8 cellular contexts compared by ENCODE assay signal in the genomic region with DNA sequence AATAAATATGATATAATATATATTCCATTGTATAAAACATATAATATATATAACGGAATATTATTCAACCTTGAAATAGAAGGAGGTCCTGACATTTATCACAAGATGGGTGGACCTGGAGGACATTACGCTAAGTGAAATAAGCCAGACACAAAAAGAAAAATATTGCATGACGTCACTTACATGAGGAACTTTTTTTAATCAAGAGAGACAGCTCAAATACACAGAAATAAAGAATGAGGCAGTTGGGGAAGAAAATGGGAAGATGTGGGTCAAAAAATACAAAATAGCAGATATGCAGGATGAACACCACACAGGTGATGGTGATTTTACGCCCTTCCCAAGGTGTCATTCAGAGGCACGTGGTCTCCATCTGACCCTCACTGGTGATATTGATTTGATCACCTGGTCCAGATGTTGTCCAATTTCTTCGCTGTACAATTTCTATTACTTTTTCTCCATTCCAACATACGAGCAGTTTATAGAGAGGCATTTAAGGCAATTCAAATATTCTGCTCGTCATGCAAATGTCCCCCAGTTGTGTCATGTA. TPM values are rescaled to one million over a fixed set of nuclear protein-coding genes. Genes with fewer than 3 reads are reported as not detected.
DNase-seq lines count a peak whose midpoint lies in the region; ATAC-seq and TF ChIP-seq lines count a peak whose summit lies in the region.

No MANE protein-coding gene starts in this region.

- intact Hi-C loops in breast epithelium (cut with DNase I; ENCODE audit: low total_unique reads) = no loop called here

- no peak for TF ChIP-seq CTCF in breast epithelium (IDR thresholded peaks at IDR 0.05)

- H3K9me3 Mint-ChIP-seq in memory B cell = peaks cover 6% of the 10 kb centered on the region

- peaks cover 0 to 8% of the 10 kb centered on the region in 2 donors for H3K4me1 ChIP-seq in breast epithelium

- peaks cover 7% of the 10 kb centered on the region in 2 donors for H3K9me3 ChIP-seq in breast epithelium

- no peaks in the 10 kb centered on the region for H3K36me3 ChIP-seq in breast epithelium

- peak overlapping the region; percentile 92 to 93 for H3K27ac ChIP-seq in breast epithelium

- TF ChIP-seq POLR2A in breast epithelium (IDR thresholded peaks at IDR 0.05) = no peak

- peak; percentile 19 for DNase-seq in NCI-H748 (lab: John Stamatoyannopoulos, UW; ENCODE audit: unreplicated experiment)
- DNase-seq in NCI-H748 treated with DMSO at 0.1 percent for 48 hours (lab: John Stamatoyannopoulos, UW) = no peak
- DNase-seq in Jurkat, Clone E6-1 (ENCODE audit: low read depth, low spot score) = no peak
- DNase-seq in breast epithelium (ENCODE audit: low spot score in 2 of 2) = no peak
- no peak for DNase-seq in memory B cell (ENCODE audit: low spot score in 2 of 2)
- DNase-seq in stimulated activated naive CD4-positive, alpha-beta T cell treated with Interleukin-2 at 50 U/mL for 16 hours (lab: John Stamatoyannopoulos, UW) = no peak

- no peaks in the 10 kb centered on the region for H3K27me3 Mint-ChIP-seq in memory B cell

- H3K36me3 Mint-ChIP-seq in memory B cell = peaks cover 18% of the 10 kb centered on the region

- H3K4me3 ChIP-seq in Jurkat, Clone E6-1 (ENCODE audit: low read length) = peak overlapping the region; percentile 99
- H3K4me3 ChIP-seq in breast epithelium = peak overlapping the region; percentile 76 to 93 (median 79)

- peak; percentile 1 for ATAC-seq in memory B cell (ENCODE audit: low read depth)
- ATAC-seq in HG03520 (IDR thresholded peaks at IDR 0.05; ENCODE audit: unreplicated experiment) = no peak
- no peak for ATAC-seq in GM18520 (IDR thresholded peaks at IDR 0.05; ENCODE audit: unreplicated experiment)

- H3K4me3 Mint-ChIP-seq in memory B cell = peak overlapping the region; percentile 99

- peak overlapping the region; percentile 99 for H3K27ac Mint-ChIP-seq in memory B cell

- H3K27me3 ChIP-seq in breast epithelium = no peaks in the 10 kb centered on the region

- peaks cover 15% of the 10 kb centered on the region for H3K4me1 Mint-ChIP-seq in memory B cell

RNA-seq across cellular contexts. Expression of gene ZNF317, which starts 0.5 kb away (rescaled TPM):
- polyA plus RNA-seq in Jurkat, Clone E6-1 (2012; ENCODE audit: insufficient read depth, insufficient read length) = 27.5 TPM
- total RNA-seq in breast epithelium = 10 to 100 TPM; 14.6 to 28.1 (median 19.3) TPM

RNA-seq across cellular contexts. Expression of gene OR7G3, which starts 12.9 kb away (rescaled TPM):
- polyA plus RNA-seq in Jurkat, Clone E6-1 (2012; ENCODE audit: insufficient read depth, insufficient read length) = not detected
- not detected for total RNA-seq in breast epithelium

RNA-seq across cellular contexts. Expression of gene OR7G1, which starts 24.1 kb away (rescaled TPM):
- polyA plus RNA-seq in Jurkat, Clone E6-1 (2012; ENCODE audit: insufficient read depth, insufficient read length) = not detected
- not detected for total RNA-seq in breast epithelium

RNA-seq across cellular contexts. Expression of gene OR7G2, which starts 32.4 kb away (rescaled TPM):
- not detected for polyA plus RNA-seq in Jurkat, Clone E6-1 (2012; ENCODE audit: insufficient read depth, insufficient read length)
- not detected for total RNA-seq in breast epithelium

RNA-seq across cellular contexts. Expression of gene OR7D2, which starts 39.1 kb away (rescaled TPM):
- polyA plus RNA-seq in Jurkat, Clone E6-1 (2012; ENCODE audit: insufficient read depth, insufficient read length) = not detected
- under 1 TPM in 1 of 3 donors, not detected in 2; 0.16 TPM for total RNA-seq in breast epithelium
